In the genomic region with DNA sequence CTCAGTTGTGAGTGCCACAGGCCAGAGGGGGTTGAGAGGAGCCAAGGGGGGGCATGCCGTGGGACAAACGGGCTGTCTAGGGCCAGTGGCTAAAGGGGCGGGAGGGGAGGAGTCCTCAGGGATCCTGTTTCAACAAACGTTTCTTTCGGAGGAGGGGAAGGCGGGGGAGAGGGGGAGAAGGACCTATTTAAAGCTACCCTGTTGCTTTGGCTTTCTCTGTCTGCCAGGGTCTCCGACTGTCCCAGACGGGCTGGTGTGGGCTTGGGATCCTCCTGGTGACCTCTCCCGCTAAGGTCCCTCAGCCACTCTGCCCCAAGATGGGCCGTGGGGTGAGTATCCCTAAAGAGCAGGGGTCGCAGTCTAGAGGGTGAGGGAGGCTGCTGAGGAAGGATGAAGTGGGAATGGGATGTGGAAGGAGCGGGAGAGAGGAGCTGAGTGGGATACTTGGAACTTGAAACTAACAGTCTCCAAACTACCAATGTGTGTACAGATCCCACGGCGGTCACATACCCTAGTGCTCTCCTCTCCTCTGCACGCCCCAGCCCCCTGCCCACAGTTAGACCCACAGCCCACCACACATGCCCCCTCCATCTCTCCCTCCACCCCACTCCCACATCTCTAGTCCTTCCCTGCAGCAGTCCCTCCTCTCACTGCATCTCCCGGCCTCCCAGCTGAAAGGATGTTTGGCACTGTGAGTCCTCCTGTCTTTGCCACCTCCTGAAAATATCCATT, we compare ENCODE assay signal across 12 cellular contexts. TPM values are rescaled to one million over a fixed set of nuclear protein-coding genes. Genes with fewer than 3 reads are reported as not detected.
DNase-seq lines count a peak whose midpoint lies in the region; ATAC-seq, FAIRE-seq and TF ChIP-seq lines count a peak whose summit lies in the region.
"Had no signal": no experiment of that assay in that cellular context is flagged by ENCODE, and none has a peak within 500 bp of the region (broad histone marks: within the 10 kb centered on the region; RNA-seq: fewer than 3 reads in every experiment).

Gene ATP1A2 (plus strand): TSS at position 215 of the 732 bp plus-strand sequence. CDS start 103 bp downstream, at position 318.

- H3K9me3 Mint-ChIP-seq in mesothelial cell of epicardium: no peaks in the 10 kb centered on the region
- no peaks in the 10 kb centered on the region for H3K9me3 Mint-ChIP-seq in activated naive CD4-positive, alpha-beta T cell treated with anti-CD3 and anti-CD28 coated beads, Interleukin-2, amount 50 U/mL, for 72 hours

- H3K36me3 ChIP-seq in HUES6 (ENCODE audit: control insufficient read depth, insufficient read depth, low read length) (no peaks in the 10 kb centered on the region), subcutaneous abdominal adipose tissue (ENCODE audit: control insufficient read depth in 5 of 5, insufficient read depth in 5 of 5, low read length in 5 of 5) (no peaks in the 10 kb centered on the region)

- no peak for FAIRE-seq in frontal cortex (lab: Jason Lieb, UNC)

- H3K9me3 ChIP-seq in HUES6 (ENCODE audit: control insufficient read depth, insufficient read depth, low read depth, low read length) (no peaks in the 10 kb centered on the region), subcutaneous abdominal adipose tissue (ENCODE audit: control insufficient read depth in 5 of 5, low read length in 5 of 5) (no peaks in the 10 kb centered on the region)

- H3K4me3 ChIP-seq in HUES6 (ENCODE audit: low read depth, low read length) (peak within 1 kb of the TSS; percentile 56), subcutaneous abdominal adipose tissue (ENCODE audit: low read depth in 1 of 5, low read length in 5 of 5) (peak within 1 kb of the TSS; percentile 17 to 48 (median 43))

- peaks cover 59% of the 10 kb centered on the region for H3K4me1 ChIP-seq in HUES6 (ENCODE audit: control insufficient read depth, insufficient read depth, low read length)
- peaks cover 4 to 58% (median 50%) of the 10 kb centered on the region in 5 donors for H3K4me1 ChIP-seq in subcutaneous abdominal adipose tissue (ENCODE audit: control insufficient read depth in 5 of 5, insufficient read depth in 5 of 5, low read length in 5 of 5)

- no peak for TF ChIP-seq CTCF in mesothelial cell of epicardium (IDR thresholded peaks at IDR 0.05; ENCODE audit: unreplicated experiment)

- H3K27me3 ChIP-seq in HUES6 (ENCODE audit: control insufficient read depth, insufficient read depth, low read length) (no peaks in the 10 kb centered on the region), subcutaneous abdominal adipose tissue (ENCODE audit: control insufficient read depth in 5 of 5, insufficient read depth in 4 of 5, low read length in 5 of 5) (no peaks in the 10 kb centered on the region)

- H3K27me3 Mint-ChIP-seq in mesothelial cell of epicardium (ENCODE audit: low read depth): no peaks in the 10 kb centered on the region

- DNase-seq in frontal cortex (ENCODE audit: low spot score in 2 of 2) (no peak), mesothelial cell of epicardium (ENCODE audit: low spot score in 2 of 2, unreplicated experiment in 2 of 2) (no peak), foreskin melanocyte (no peak), NCI-H1417 (lab: John Stamatoyannopoulos, UW) (no peak)
- DNase-seq in activated naive CD4-positive, alpha-beta T cell treated with anti-CD3 and anti-CD28 coated beads, Interleukin-2, amount 50 U/mL, for 72 hours (ENCODE audit: low spot score in 2 of 2): no peak
- DNase-seq: activated CD8-positive, alpha-beta memory T cell treated with anti-CD3 and anti-CD28 coated beads for 24 hours; AML-193; IMR-90; NCI-H187 had no signal

- no peak within 1 kb of the TSS for H3K4me3 Mint-ChIP-seq in mesothelial cell of epicardium

- H3K4me1 Mint-ChIP-seq in mesothelial cell of epicardium: peaks cover 20% of the 10 kb centered on the region

- H3K27ac ChIP-seq in HUES6 (ENCODE audit: low read depth, low read length) (no peak within 1 kb of the TSS), subcutaneous abdominal adipose tissue (ENCODE audit: low read depth, low read length) (peak within 1 kb of the TSS; percentile 62)

- peak within 1 kb of the TSS; percentile 31 for H3K27ac Mint-ChIP-seq in mesothelial cell of epicardium
- peak within 1 kb of the TSS in 1 of 2 donors; percentile 25 for H3K27ac Mint-ChIP-seq in activated naive CD4-positive, alpha-beta T cell treated with anti-CD3 and anti-CD28 coated beads, Interleukin-2, amount 50 U/mL, for 72 hours

- no peaks in the 10 kb centered on the region for H3K36me3 Mint-ChIP-seq in mesothelial cell of epicardium
- no peaks in the 10 kb centered on the region for H3K36me3 Mint-ChIP-seq in activated naive CD4-positive, alpha-beta T cell treated with anti-CD3 and anti-CD28 coated beads, Interleukin-2, amount 50 U/mL, for 72 hours

- H3K9ac ChIP-seq in HUES6 (ENCODE audit: low read length): peak within 1 kb of the TSS; percentile 27
- peak within 1 kb of the TSS in 3 of 5 donors; percentile 29 to 63 (median 43) for H3K9ac ChIP-seq in subcutaneous abdominal adipose tissue (ENCODE audit: low read length in 5 of 5)

- no peak for ATAC-seq in GM19395 (IDR thresholded peaks at IDR 0.05; ENCODE audit: unreplicated experiment)
- ATAC-seq in activated naive CD4-positive, alpha-beta T cell treated with anti-CD3 and anti-CD28 coated beads, Interleukin-2, amount 50 U/mL, for 72 hours: no peak

RNA-seq across cellular contexts. Expression of gene ATP1A2, which starts in this region (rescaled TPM):
- total RNA-seq in frontal cortex (45.7 TPM), mesothelial cell of epicardium (0.54 to 0.76 TPM (median 0.64 TPM) in 3 replicates)
- total RNA-seq in activated naive CD4-positive, alpha-beta T cell treated with anti-CD3 and anti-CD28 coated beads, Interleukin-2, amount 50 U/mL, for 72 hours: not detected

Comparison
In these comparisons a context has a peak if more than half of its experiments do, and no peak if none do; other contexts are left out.
1. RNA of gene ATP1A2 (total RNA-seq): 45.7 TPM in frontal cortex (single experiment); 0.54 to 0.76 TPM in mesothelial cell of epicardium and not detected in activated naive CD4-positive, alpha-beta T cell treated with anti-CD3 and anti-CD28 coated beads, Interleukin-2, amount 50 U/mL, for 72 hours; every median in the first group is over 10 times any median in the second.